Comparison of ENCODE assay signal across 8 cellular contexts in genomic region chr17:40100419-40100668, GRCh38. TPM values are rescaled to one million over a fixed set of nuclear protein-coding genes. Genes with fewer than 3 reads are reported as not detected.
DNase-seq lines count a peak whose midpoint lies in the region; ATAC-seq and TF ChIP-seq lines count a peak whose summit lies in the region.

Gene NR1D1 (minus strand): TSS chr17:40100589. CDS start chr17:40100094, 495 bp downstream.

- H3K4me3 ChIP-seq in hepatocyte (peak within 1 kb of the TSS; percentile 33), smooth muscle cell (peak within 1 kb of the TSS; percentile 84)

- H3K9me3 ChIP-seq in H9 (ENCODE audit: control insufficient read depth, low read depth, low read length) (no peaks in the 10 kb centered on the region), hepatocyte (ENCODE audit: low read depth) (no peaks in the 10 kb centered on the region), smooth muscle cell (replicated peaks; ENCODE audit: low read depth) (no peaks in the 10 kb centered on the region)

- no peaks in the 10 kb centered on the region for H3K9me2 ChIP-seq in hepatocyte (replicated peaks; ENCODE audit: insufficient read depth)

- H3K36me3 Mint-ChIP-seq in H9 (ENCODE audit: insufficient read depth in 1 of 3, low read depth in 3 of 3), result peaks cover 15 to 30% (median 19%) of the 10 kb centered on the region in 3 experiments
- H3K36me3 Mint-ChIP-seq in activated naive CD4-positive, alpha-beta T cell treated with anti-CD3 and anti-CD28 coated beads, Interleukin-2, amount 50 U/mL, for 72 hours, result peaks cover 11 to 42% of the 10 kb centered on the region in 2 donors

- no peak within 1 kb of the TSS for H2BK20ac ChIP-seq in H9 (ENCODE audit: low read depth, low read length, poor library complexity, severe bottlenecking)

- no peak for ATAC-seq in activated naive CD4-positive, alpha-beta T cell treated with anti-CD3 and anti-CD28 coated beads, Interleukin-2, amount 50 U/mL, for 72 hours
- ATAC-seq in HG03457 (IDR thresholded peaks at IDR 0.05; ENCODE audit: unreplicated experiment) (no peak), HG02840 (IDR thresholded peaks at IDR 0.05; ENCODE audit: low FRiP score, unreplicated experiment) (no peak), HG03139 (IDR thresholded peaks at IDR 0.05; ENCODE audit: unreplicated experiment) (no peak)

- no peak within 1 kb of the TSS for H3K23ac ChIP-seq in H9 (ENCODE audit: insufficient read length, low read depth, low read length)

- no peak within 1 kb of the TSS for H4K91ac ChIP-seq in H9 (ENCODE audit: insufficient read length, low read depth, low read length)

- H4K8ac ChIP-seq in H9 (replicated peaks; ENCODE audit: insufficient read length, low read depth, low read length), result no peak within 1 kb of the TSS

- no peak within 1 kb of the TSS for H2BK120ac ChIP-seq in H9 (ENCODE audit: low read depth, low read length, poor library complexity, severe bottlenecking)

- H3K36me3 ChIP-seq in hepatocyte (replicated peaks; ENCODE audit: insufficient read depth, low read depth) (no peaks in the 10 kb centered on the region), smooth muscle cell (ENCODE audit: low read depth) (no peaks in the 10 kb centered on the region)

- H3K9me3 Mint-ChIP-seq in H9, result peaks cover 0 to 7% of the 10 kb centered on the region in 2 experiments; a peak in 2 of 5 replicates
- peaks cover 0 to 12% of the 10 kb centered on the region in 2 donors for H3K9me3 Mint-ChIP-seq in activated naive CD4-positive, alpha-beta T cell treated with anti-CD3 and anti-CD28 coated beads, Interleukin-2, amount 50 U/mL, for 72 hours

- TF ChIP-seq CTCF in H9 (conservative IDR thresholded peaks at IDR 0.05) (no peak), hepatocyte (IDR thresholded peaks at IDR 0.05; ENCODE audit: poor library complexity) (peak; percentile 1), smooth muscle cell (IDR thresholded peaks at IDR 0.05; ENCODE audit: borderline replicate concordance, insufficient read depth, poor library complexity, severe bottlenecking) (no peak)

- H3T11ph ChIP-seq in H9 (ENCODE audit: low read length), result no peak within 1 kb of the TSS

- H4K20me1 ChIP-seq in H9 (ENCODE audit: control insufficient read depth, insufficient read depth, insufficient read length) (no peaks in the 10 kb centered on the region), hepatocyte (ENCODE audit: insufficient read depth, poor library complexity, severe bottlenecking) (no peaks in the 10 kb centered on the region), smooth muscle cell (ENCODE audit: low read depth) (peaks cover 12% of the 10 kb centered on the region)

- H3K4me2 ChIP-seq in H9 (ENCODE audit: insufficient read depth, insufficient read length, low read length) (peak within 1 kb of the TSS; percentile 72), hepatocyte (peak within 1 kb of the TSS; percentile 97), smooth muscle cell (peak within 1 kb of the TSS; percentile 97)

- no peak within 1 kb of the TSS for H2BK15ac ChIP-seq in H9 (ENCODE audit: low read depth, low read length)

- peak within 1 kb of the TSS; percentile 17 for H3K9ac ChIP-seq in H9 (ENCODE audit: extremely low read depth, insufficient read length, low read length)
- H3K9ac ChIP-seq in smooth muscle cell (ENCODE audit: low read depth), result peak within 1 kb of the TSS; percentile 97

- peak within 1 kb of the TSS; percentile 60 to 97 (median 93); a peak in 6 of 7 replicates for H3K27ac Mint-ChIP-seq in H9
- H3K27ac Mint-ChIP-seq in activated naive CD4-positive, alpha-beta T cell treated with anti-CD3 and anti-CD28 coated beads, Interleukin-2, amount 50 U/mL, for 72 hours, result peak within 1 kb of the TSS; percentile 90 to 94

- H3K14ac ChIP-seq in H9 (ENCODE audit: insufficient read depth, low read length), result 0 out of 2 replicates have a peak within 1 kb of the TSS, but pooled peaks have one; percentile 35

- no peak for DNase-seq in H9
- DNase-seq in activated naive CD4-positive, alpha-beta T cell treated with anti-CD3 and anti-CD28 coated beads, Interleukin-2, amount 50 U/mL, for 72 hours (ENCODE audit: low spot score in 2 of 2), result no peak
- no peak for DNase-seq in hepatocyte (ENCODE audit: low spot score)
- DNase-seq in smooth muscle cell (lab: John Stamatoyannopoulos, UW; ENCODE audit: unreplicated experiment), result no peak
- no peak for DNase-seq in H4 (ENCODE audit: low spot score)

- H3K4me1 ChIP-seq in H9 (ENCODE audit: insufficient read depth, low read length) (peaks cover 10% of the 10 kb centered on the region; the same call in 1 of the 2 replicates), hepatocyte (ENCODE audit: insufficient read depth) (peaks cover 35% of the 10 kb centered on the region), smooth muscle cell (ENCODE audit: low read depth) (peaks cover 15% of the 10 kb centered on the region)

- H3K27me3 ChIP-seq in H9 (ENCODE audit: insufficient read depth, low read length) (peaks cover 8% of the 10 kb centered on the region; the same call in 1 of the 2 replicates), hepatocyte (no peaks in the 10 kb centered on the region), smooth muscle cell (ENCODE audit: low read depth) (no peaks in the 10 kb centered on the region)

- no peak within 1 kb of the TSS for H4K5ac ChIP-seq in H9 (ENCODE audit: insufficient read length, low read depth, low read length)

- H3K27ac ChIP-seq in H9 (ENCODE audit: insufficient read length, low read depth, low read length) (no peak within 1 kb of the TSS), hepatocyte (peak within 1 kb of the TSS; percentile 69), smooth muscle cell (ENCODE audit: low read depth) (peak within 1 kb of the TSS; percentile 98)

- H2BK5ac ChIP-seq in H9 (ENCODE audit: insufficient read length, low read length), result no peak within 1 kb of the TSS

- H3K4me3 Mint-ChIP-seq in H9, result peak within 1 kb of the TSS; percentile 82 to 87

- H3K4ac ChIP-seq in H9 (ENCODE audit: low read depth, low read length), result no peak within 1 kb of the TSS

- H3K56ac ChIP-seq in H9 (ENCODE audit: insufficient read length, low read depth, low read length), result no peak within 1 kb of the TSS

- H2AK5ac ChIP-seq in H9 (ENCODE audit: insufficient read length, low read length), result no peak within 1 kb of the TSS

- H3K4me1 Mint-ChIP-seq in H9, result peaks cover 59 to 63% of the 10 kb centered on the region in 2 experiments

- peaks cover 15% of the 10 kb centered on the region for H3K23me2 ChIP-seq in H9 (ENCODE audit: insufficient read length, low read depth, low read length, poor library complexity, severe bottlenecking)

- WGBS in H9 (ENCODE audit: extremely low coverage, insufficient read length, low lambda C conversion rate), result no CpG with 5 or more reads among the region's 16 CpGs
- under 1% methylated on average over 16 of the region's 16 CpGs for WGBS in hepatocyte (ENCODE audit: low lambda C conversion rate, missing lambda C conversion rate)
- 0% methylated on average over 14 of the region's 16 CpGs for WGBS in smooth muscle cell (ENCODE audit: low lambda C conversion rate)

- H2AFZ ChIP-seq in H9 (ENCODE audit: low read length) (no peak within 1 kb of the TSS), hepatocyte (peak within 1 kb of the TSS; percentile 41), smooth muscle cell (ENCODE audit: low read depth) (no peak within 1 kb of the TSS)

- peak within 1 kb of the TSS; percentile 33 for H3K18ac ChIP-seq in H9 (ENCODE audit: insufficient read length, low read depth, low read length)

- peaks cover 53% of the 10 kb centered on the region for H3K27me3 Mint-ChIP-seq in H9 (ENCODE audit: low read depth)

- no peak within 1 kb of the TSS for H2BK12ac ChIP-seq in H9 (ENCODE audit: insufficient read length, low read depth, low read length)

- peaks cover 7% of the 10 kb centered on the region for H3F3A ChIP-seq in smooth muscle cell (ENCODE audit: low read depth)

- H3K79me1 ChIP-seq in H9 (ENCODE audit: insufficient read depth, low read depth, low read length, poor library complexity, severe bottlenecking), result no peaks in the 10 kb centered on the region

- H3K79me2 ChIP-seq in H9 (ENCODE audit: insufficient read depth, low read length) (no peaks in the 10 kb centered on the region), hepatocyte (no peaks in the 10 kb centered on the region), smooth muscle cell (ENCODE audit: low read depth) (peaks cover 4% of the 10 kb centered on the region)

RNA-seq across cellular contexts. Expression of gene NR1D1, which starts in this region (rescaled TPM):
- 8.6 and 8.7 TPM in 2 replicates for total RNA-seq in H9 (2021)
- 10 to 100 TPM in 1 of 2 donors, 1 to 10 TPM in 1; 4.8 to 26.7 TPM for total RNA-seq in activated naive CD4-positive, alpha-beta T cell treated with anti-CD3 and anti-CD28 coated beads, Interleukin-2, amount 50 U/mL, for 72 hours
- total RNA-seq in hepatocyte, result 2.3 and 3.0 TPM in 2 replicates
- 6.9 and 7.1 TPM in 2 replicates for polyA plus RNA-seq in hepatocyte
- 6.0 and 12.5 TPM in 2 replicates for total RNA-seq in smooth muscle cell
- polyA plus RNA-seq in smooth muscle cell, result 18.4 and 19.5 TPM in 2 replicates
- 0.39 and 2.2 TPM in 2 replicates for total RNA-seq in H4 (2014; rRNA removed; shearing (Covaris generic))
